2 cellular contexts compared by ENCODE assay signal in genomic region chr19:3038214-3038613, GRCh38.
TF ChIP-seq lines count a peak whose summit lies in the region.

No MANE protein-coding gene starts in this region.

TF ChIP-seq in HCT116, 20 proteins besides CTCF, POLR2A, EP300 and RAD21:
- no peak for TF ChIP-seq SRF (IDR thresholded peaks at IDR 0.05; ENCODE audit: low read depth)
- TF ChIP-seq ELF1 (IDR thresholded peaks at IDR 0.05; ENCODE audit: borderline replicate concordance, low read depth), result no peak
- TF ChIP-seq REST (IDR thresholded peaks at IDR 0.05; ENCODE audit: low read depth), result no peak
- no peak for TF ChIP-seq POLR2AphosphoS5 (IDR thresholded peaks at IDR 0.05; ENCODE audit: low read depth, low read length)
- TF ChIP-seq MAX (IDR thresholded peaks at IDR 0.05), result no peak
- no peak for TF ChIP-seq EGR1 (IDR thresholded peaks at IDR 0.05; ENCODE audit: low read depth)
- no peak for TF ChIP-seq ATF3 (IDR thresholded peaks at IDR 0.05)
- TF ChIP-seq SIN3A (IDR thresholded peaks at IDR 0.05; ENCODE audit: low read depth), result no peak
- TF ChIP-seq EZH2 (IDR thresholded peaks at IDR 0.05), result no peak
- no peak for TF ChIP-seq YY1 (IDR thresholded peaks at IDR 0.05; ENCODE audit: extremely low read depth, insufficient replicate concordance, low read depth, low read length)
- no peak for TF ChIP-seq CBX3 (IDR thresholded peaks at IDR 0.05; ENCODE audit: low read depth)
- no peak for TF ChIP-seq TCF7L2 (IDR thresholded peaks at IDR 0.05; ENCODE audit: borderline replicate concordance, extremely low read depth, insufficient read depth, insufficient read length)
- no peak for TF ChIP-seq EZH2phosphoT487 (IDR thresholded peaks at IDR 0.05; ENCODE audit: borderline replicate concordance)
- no peak for TF ChIP-seq SP1 (IDR thresholded peaks at IDR 0.05; ENCODE audit: low read depth)
- no peak for TF ChIP-seq FOSL1 (IDR thresholded peaks at IDR 0.05; ENCODE audit: low read depth)

TF ChIP-seq in H1, 55 proteins besides CTCF, POLR2A, EP300 and RAD21:
- no peak for TF ChIP-seq EZH2 (IDR thresholded peaks at IDR 0.05; ENCODE audit: low read depth, low read length, severe bottlenecking)
